7 cellular contexts compared by ENCODE assay signal in genomic region chr17:73770115-73770848, GRCh38.
DNase-seq lines count a peak whose midpoint lies in the region; ATAC-seq, FAIRE-seq and TF ChIP-seq lines count a peak whose summit lies in the region.

No MANE protein-coding gene starts in this region.

- H3K27ac ChIP-seq in astrocyte (ENCODE audit: low read depth, low read length) (no peak overlapping the region), thoracic aorta (peak overlapping the region; percentile 11 to 35)

- H3K27me3 ChIP-seq in astrocyte (ENCODE audit: insufficient read depth, low read length) (peaks cover 4% of the 10 kb centered on the region), thoracic aorta (replicated peaks; ENCODE audit: insufficient read depth) (no peaks in the 10 kb centered on the region)

- no peaks in the 10 kb centered on the region for H4K20me1 ChIP-seq in astrocyte (ENCODE audit: insufficient read depth, low read length)

- H3K9me3 ChIP-seq in astrocyte (ENCODE audit: insufficient read depth, low read depth, low read length) (no peaks in the 10 kb centered on the region), thoracic aorta (no peaks in the 10 kb centered on the region)

- H3K4me1 Mint-ChIP-seq in astrocyte (ENCODE audit: low read depth, unreplicated experiment), result peaks cover 15% of the 10 kb centered on the region

- no peaks in the 10 kb centered on the region for H3K36me3 Mint-ChIP-seq in astrocyte (ENCODE audit: low read depth, unreplicated experiment)

- ATAC-seq in thoracic aorta (ENCODE audit: insufficient number of reproducible peaks, low FRiP score, low read depth) (peak; percentile 73), GM18873 (IDR thresholded peaks at IDR 0.05; ENCODE audit: low FRiP score, unreplicated experiment) (no peak)

- peak; percentile 23 for DNase-seq in NCI-H1105 (lab: John Stamatoyannopoulos, UW)
- DNase-seq in astrocyte (ENCODE audit: low read depth), result peak; percentile 75
- peak; percentile 62 for DNase-seq in iris pigment epithelial cell (ENCODE audit: low read depth)
- DNase-seq in thoracic aorta (ENCODE audit: low spot score), result peak; percentile 31
- no peak for DNase-seq in GM13976 (ENCODE audit: low spot score)
- no peak for DNase-seq in effector CD8-positive, alpha-beta T cell (lab: John Stamatoyannopoulos, UW)

- H3K36me3 ChIP-seq in astrocyte (ENCODE audit: insufficient read depth, low read length) (no peaks in the 10 kb centered on the region), thoracic aorta (no peaks in the 10 kb centered on the region)

- H2AFZ ChIP-seq in astrocyte (ENCODE audit: low read depth, low read length), result no peak overlapping the region

- peaks cover 13% of the 10 kb centered on the region for H3K4me1 ChIP-seq in astrocyte (ENCODE audit: insufficient read depth, low read length)
- H3K4me1 ChIP-seq in thoracic aorta (ENCODE audit: control insufficient read depth in 1 of 2, low read depth in 2 of 2), result peaks cover 10 to 40% of the 10 kb centered on the region in 2 donors

- H3K79me2 ChIP-seq in astrocyte (ENCODE audit: insufficient read depth, low read length), result no peaks in the 10 kb centered on the region

- H3K4me3 ChIP-seq in astrocyte (ENCODE audit: insufficient read depth, low read depth, low read length), result no peak overlapping the region
- H3K4me3 ChIP-seq in thoracic aorta, result peak overlapping the region; percentile 6

- H3K9me3 Mint-ChIP-seq in astrocyte (ENCODE audit: unreplicated experiment), result peaks cover 6% of the 10 kb centered on the region

- in situ Hi-C loops in GM13976 (cut with MboI; ENCODE audit: low sequenced_read_pairs, unreplicated experiment), result no loop called here

- no peak overlapping the region for H3K4me3 Mint-ChIP-seq in astrocyte (ENCODE audit: unreplicated experiment)

- FAIRE-seq in astrocyte (lab: Jason Lieb, UNC), result peak; percentile 79

- H3K4me2 ChIP-seq in astrocyte (ENCODE audit: low read length), result peak overlapping the region; percentile 57

- H3K27me3 Mint-ChIP-seq in astrocyte (ENCODE audit: low read depth, unreplicated experiment), result peaks cover 52% of the 10 kb centered on the region

- H3K9ac ChIP-seq in astrocyte (ENCODE audit: low read length), result peak overlapping the region; percentile 57

- TF ChIP-seq CTCF in astrocyte (IDR thresholded peaks at IDR 0.05; ENCODE audit: insufficient read depth, low read depth, low read length) (no peak), thoracic aorta (IDR thresholded peaks at IDR 0.05) (no peak), GM13976 (IDR thresholded peaks at IDR 0.05; ENCODE audit: borderline replicate concordance, control extremely low read depth, extremely low read depth, insufficient read depth, missing control alignments) (no peak)

- H3K27ac Mint-ChIP-seq in astrocyte (ENCODE audit: unreplicated experiment), result peak overlapping the region; percentile 58

Comparison
In these comparisons a context has a peak if more than half of its experiments do, and no peak if none do; other contexts are left out.
1. DNase-seq: peak in NCI-H1105 (single experiment), astrocyte (single experiment), iris pigment epithelial cell (single experiment) and thoracic aorta (single experiment); none in GM13976 (single experiment) and effector CD8-positive, alpha-beta T cell (single experiment).